In genomic region chr19:5116292-5116691, GRCh38 we compare ENCODE assay signal across 18 cellular contexts.
"Had no signal": no experiment of that assay in that cellular context is flagged by ENCODE, and none has a peak within 500 bp of the region (broad histone marks: within the 10 kb centered on the region; RNA-seq: fewer than 3 reads in every experiment).

No MANE protein-coding gene starts in this region.

- ATAC-seq: mucosa of descending colon, natural killer cell had no signal

- H3K27ac Mint-ChIP-seq: neural progenitor cell, type B pancreatic cell had no signal

- H3K9me3 ChIP-seq: mucosa of descending colon, ovary, suprapubic skin, thyroid gland had no signal

- H3K9me3 Mint-ChIP-seq: type B pancreatic cell had no signal

- H3K4me3 ChIP-seq: heart right ventricle, mucosa of descending colon, neural progenitor cell, ovary, suprapubic skin, thyroid gland had no signal

- H3K4me1 ChIP-seq: suprapubic skin, thyroid gland had no signal

- DNase-seq: erythroblast; foreskin melanocyte; heart right ventricle; hypothalamus; kidney glomerular epithelial cell; mammary epithelial cell; mucosa of descending colon; natural killer cell; nucleus accumbens; ovary; right cardiac atrium; small intestine; stimulated activated CD4-positive, alpha-beta T cell treated with anti-CD3 and anti-CD28 coated beads, Interleukin-12 subunit alpha, Interleukin-12 subunit beta, amount 100 ng/mL, for 4 hours; stimulated activated naive CD4-positive, alpha-beta T cell treated with Interleukin-2 at 50 U/mL for 16 hours; thyroid gland had no signal

- H3K27me3 Mint-ChIP-seq: type B pancreatic cell had no signal

- H2AFZ ChIP-seq: neural progenitor cell had no signal

- H3K4me2 ChIP-seq: neural progenitor cell had no signal

- H3K27me3 ChIP-seq: heart right ventricle, neural progenitor cell, ovary, suprapubic skin, thyroid gland had no signal

- H3K9ac ChIP-seq: neural progenitor cell had no signal

- H3K27ac ChIP-seq: ovary, suprapubic skin, thyroid gland had no signal

- H3K4me3 Mint-ChIP-seq: natural killer cell, neural progenitor cell, type B pancreatic cell had no signal

- H3K36me3 Mint-ChIP-seq: natural killer cell had no signal

- H3K36me3 ChIP-seq: neural progenitor cell, ovary had no signal
